Comparison of ENCODE assay signal across 6 cellular contexts in genomic region chr14:57046175-57046574, GRCh38.
"Had no signal": no experiment of that assay in that cellular context is flagged by ENCODE, and none has a peak within 500 bp of the region (broad histone marks: within the 10 kb centered on the region; RNA-seq: fewer than 3 reads in every experiment).

No MANE protein-coding gene starts in this region.

- H3K9ac ChIP-seq: GM23248 had no signal

- H2AFZ ChIP-seq: GM23248 had no signal

- H3K27ac ChIP-seq: GM23248 had no signal

- FAIRE-seq: H54 had no signal

- H3K4me3 ChIP-seq: GM23248 had no signal

- DNase-seq: GM23248, GOT3, H9, HCEC 1CT, KG1 had no signal
